8 cellular contexts compared by ENCODE assay signal in genomic region chr20:3795511-3796468, GRCh38. TPM values are rescaled to one million over a fixed set of nuclear protein-coding genes. Genes with fewer than 3 reads are reported as not detected.
A peak's percentile ranks its signal among the peaks of the same experiment; 100 is the strongest.
DNase-seq lines count a peak whose midpoint lies in the region; ATAC-seq and TF ChIP-seq lines count a peak whose summit lies in the region.

CDC25B (plus strand) TSS chr20:3796310; CDS start chr20:3796532, 222 bp downstream.

- TSS peak; percentile 96 for BruUV-seq in Panc1 (replicated peaks; lab: Mats Ljungman, UMichigan)

- H3K4me1 Mint-ChIP-seq in activated T-cell treated with anti-CD3 and anti-CD28 coated beads, Interleukin-2, amount 50 U/mL, for 24 hours (ENCODE audit: low read depth), result peaks cover 50% of the 10 kb centered on the region

- in situ Hi-C loops in Panc1 (cut with HindIII; ENCODE audit: low pct_unique_long_range_greater_than_20kb, low sequenced_read_pairs), result no loop called here

- CTCF ChIA-PET in Panc1 (lab: Charles Lee), result interaction anchor here (0.6 to 1.0 kb wide), 5 partner anchors 9 to 259 kb away, joined by 3 to 4 read pairs (median 4); partner anchors contain the start of genes AP5S1 and CENPB

- H3K36me3 ChIP-seq in KOPT-K1 (ENCODE audit: insufficient read depth, low read length) (peaks cover 29% of the 10 kb centered on the region), Panc1 (ENCODE audit: control insufficient read depth, insufficient read depth, low read length) (peaks cover 10% of the 10 kb centered on the region), muscle layer of duodenum (ENCODE audit: control insufficient read depth in 1 of 2, insufficient read depth in 2 of 2, low read length in 2 of 2) (peaks cover 0 to 11% of the 10 kb centered on the region in 2 donors)

- POLR2A ChIA-PET in Panc1 (lab: Charles Lee), result interaction anchor here (0.8 kb wide), 1 partner anchor 10 kb away, joined by 4 read pairs; no protein-coding TSS in a partner anchor

- no peak for TF ChIP-seq CTCF in Panc1 (IDR thresholded peaks at IDR 0.05)

- H3K4me1 ChIP-seq in Panc1 (ENCODE audit: control insufficient read depth, insufficient read depth, low read length) (peaks cover 16% of the 10 kb centered on the region), muscle layer of duodenum (ENCODE audit: control insufficient read depth in 1 of 2, insufficient read depth in 2 of 2, low read length in 2 of 2) (peaks cover 20 to 49% of the 10 kb centered on the region in 2 donors)

- H3K9me3 Mint-ChIP-seq in activated T-cell treated with anti-CD3 and anti-CD28 coated beads, Interleukin-2, amount 50 U/mL, for 24 hours, result no peaks in the 10 kb centered on the region

- no peaks in the 10 kb centered on the region for H3K9me3 ChIP-seq in KOPT-K1 (ENCODE audit: insufficient read depth, low read length, poor library complexity, severe bottlenecking)
- H3K9me3 ChIP-seq in Panc1 (ENCODE audit: control insufficient read depth, insufficient read depth, low read depth, low read length), result no peaks in the 10 kb centered on the region
- H3K9me3 ChIP-seq in muscle layer of duodenum (ENCODE audit: control insufficient read depth in 1 of 2, low read length in 2 of 2), result no peaks in the 10 kb centered on the region

- H3K27ac ChIP-seq in KOPT-K1 (ENCODE audit: low read depth, low read length, poor library complexity, severe bottlenecking) (peak within 1 kb of the TSS; percentile 90), Panc1 (ENCODE audit: low read length) (peak within 1 kb of the TSS; percentile 97), muscle layer of duodenum (ENCODE audit: low read length) (peak within 1 kb of the TSS; percentile 96)

- peak; percentile 57 for ATAC-seq in GM21786 (IDR thresholded peaks at IDR 0.05; ENCODE audit: unreplicated experiment)
- ATAC-seq in Panc1, result peak; percentile 93
- peak; percentile 84 for ATAC-seq in esophagus mucosa

- DNase-seq in DMS53 treated with DMSO at 0.1 percent for 48 hours (lab: John Stamatoyannopoulos, UW; ENCODE audit: unreplicated experiment) (peak; percentile 85), Panc1 (ENCODE audit: low read depth, low spot score) (peak; percentile 73)
- DNase-seq in activated T-cell treated with anti-CD3 and anti-CD28 coated beads, Interleukin-2, amount 50 U/mL, for 24 hours, result peak; percentile 90
- peak; percentile 76 to 89 for DNase-seq in stimulated activated CD8-positive, alpha-beta memory T cell treated with anti-CD3 and anti-CD28 coated beads, Interleukin-7, amount 100 ng/mL, for 48 hours (ENCODE audit: extremely low read depth in 1 of 2, low read depth in 1 of 2)

- H3K36me3 Mint-ChIP-seq in activated T-cell treated with anti-CD3 and anti-CD28 coated beads, Interleukin-2, amount 50 U/mL, for 24 hours (ENCODE audit: low read depth), result peaks cover 44% of the 10 kb centered on the region

- peak within 1 kb of the TSS; percentile 85 for H3K4me3 Mint-ChIP-seq in activated T-cell treated with anti-CD3 and anti-CD28 coated beads, Interleukin-2, amount 50 U/mL, for 24 hours

- intact Hi-C loops in Panc1 (cut with micrococcal nuclease; ENCODE audit: unreplicated experiment), result no loop called here

- H3K27ac Mint-ChIP-seq in activated T-cell treated with anti-CD3 and anti-CD28 coated beads, Interleukin-2, amount 50 U/mL, for 24 hours, result peak within 1 kb of the TSS; percentile 98

- H3K27me3 Mint-ChIP-seq in activated T-cell treated with anti-CD3 and anti-CD28 coated beads, Interleukin-2, amount 50 U/mL, for 24 hours, result no peaks in the 10 kb centered on the region

- H3K27me3 ChIP-seq in Panc1 (ENCODE audit: control insufficient read depth, insufficient read depth, low read length), result no peaks in the 10 kb centered on the region
- H3K27me3 ChIP-seq in muscle layer of duodenum (ENCODE audit: low read depth, low read length), result no peaks in the 10 kb centered on the region

- peak within 1 kb of the TSS; percentile 90 to 97 for H3K4me3 ChIP-seq in Panc1 (ENCODE audit: low read depth in 2 of 2, low read length in 2 of 2)
- H3K4me3 ChIP-seq in muscle layer of duodenum (ENCODE audit: low read depth in 1 of 2, low read length in 2 of 2), result peak within 1 kb of the TSS; percentile 76 to 83

RNA-seq across cellular contexts. Expression of gene CDC25B, which starts in this region (rescaled TPM):
- total RNA-seq in Panc1 (2021; ENCODE audit: unreplicated experiment) (170 TPM), esophagus mucosa (42.5 TPM)
- 140 TPM for polyA plus RNA-seq in Panc1 (2012; ENCODE audit: insufficient read length)

Comparison
In these comparisons a context has a peak if more than half of its experiments do, and no peak if none do; other contexts are left out.
1. Peak in every context shown above with its lines: DNase-seq, ATAC-seq, H3K4me3 ChIP-seq and H3K27ac ChIP-seq.